8 cellular contexts compared by ENCODE assay signal in genomic region chr10:100970076-100970913, GRCh38.
A peak's percentile ranks its signal among the peaks of the same experiment; 100 is the strongest.
DNase-seq lines count a peak whose midpoint lies in the region; ATAC-seq and TF ChIP-seq lines count a peak whose summit lies in the region.

No MANE protein-coding gene starts in this region.

- no peaks in the 10 kb centered on the region for H3K9me3 Mint-ChIP-seq in nephron

- peak overlapping the region; percentile 20 to 90 (median 48) for H3K27ac Mint-ChIP-seq in nephron

- peak; percentile 65 for DNase-seq in GM20000 (ENCODE audit: low spot score)
- DNase-seq in T-helper 9 cell: peak; percentile 25
- peak; percentile 27 for DNase-seq in epithelial cell of esophagus (ENCODE audit: low read depth)
- DNase-seq in DMS 273 treated with DMSO at 0.1 percent for 48 hours (lab: John Stamatoyannopoulos, UW): no peak
- DNase-seq in T1000 (lab: John Stamatoyannopoulos, UW): no peak

- ATAC-seq in HG02884 (IDR thresholded peaks at IDR 0.05; ENCODE audit: unreplicated experiment) (no peak), HG03457 (IDR thresholded peaks at IDR 0.05; ENCODE audit: unreplicated experiment) (no peak)

- peak overlapping the region; percentile 49 for H3K4me3 ChIP-seq in epithelial cell of esophagus (ENCODE audit: low read length)

- peak overlapping the region; percentile 84 to 88 (median 86) for H3K4me3 Mint-ChIP-seq in nephron

- peaks cover 25% of the 10 kb centered on the region for H3K4me1 Mint-ChIP-seq in nephron

- H3K36me3 Mint-ChIP-seq in nephron (ENCODE audit: low read depth): peaks cover 8% of the 10 kb centered on the region

- TF ChIP-seq CTCF in GM20000 (IDR thresholded peaks at IDR 0.05; ENCODE audit: extremely low read depth, missing control alignments) (no peak), epithelial cell of esophagus (IDR thresholded peaks at IDR 0.05; ENCODE audit: insufficient read depth, low read depth, low read length, missing control alignments) (no peak), nephron (IDR thresholded peaks at IDR 0.05; ENCODE audit: unreplicated experiment in 3 of 3) (no peak)

- H3K27me3 Mint-ChIP-seq in nephron (ENCODE audit: low read depth): no peaks in the 10 kb centered on the region

Comparison
In these comparisons a context has a peak if more than half of its experiments do, and no peak if none do; other contexts are left out.
1. DNase-seq: peak in GM20000 (single experiment), T-helper 9 cell (single experiment) and epithelial cell of esophagus (single experiment); none in DMS 273 treated with DMSO at 0.1 percent for 48 hours (single experiment) and T1000 (single experiment).